12 cellular contexts compared by ENCODE assay signal in the genomic region with DNA sequence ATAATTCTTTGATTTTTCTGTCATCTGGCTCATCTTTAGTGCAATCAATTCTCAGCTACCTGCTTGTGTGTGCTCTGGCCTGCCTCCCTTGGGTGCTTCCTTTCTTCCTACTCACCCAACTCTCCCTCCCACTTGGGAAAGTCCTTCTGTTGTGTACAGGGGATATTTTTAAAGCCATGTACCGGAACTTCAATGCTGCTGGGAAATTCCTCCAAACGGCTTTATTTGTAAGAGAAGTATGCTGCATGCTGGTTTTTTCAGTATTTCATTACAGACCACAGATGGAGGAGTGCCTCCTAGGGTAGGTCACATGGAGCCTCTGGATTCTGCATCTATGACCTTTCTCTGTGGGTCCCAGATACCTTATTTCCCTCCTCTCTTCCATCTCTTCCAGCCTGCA. TPM values are rescaled to one million over a fixed set of nuclear protein-coding genes. Genes with fewer than 3 reads are reported as not detected.
DNase-seq lines count a peak whose midpoint lies in the region; ATAC-seq and TF ChIP-seq lines count a peak whose summit lies in the region.
"Had no signal": no experiment of that assay in that cellular context is flagged by ENCODE, and none has a peak within 500 bp of the region (broad histone marks: within the 10 kb centered on the region; RNA-seq: fewer than 3 reads in every experiment).

No MANE protein-coding gene starts in this region.

- ATAC-seq in HG02885 (IDR thresholded peaks at IDR 0.05; ENCODE audit: poor library complexity, unreplicated experiment) (peak; percentile 73), upper lobe of right lung (peak; percentile 45), esophagus mucosa (no peak)

- no peaks in the 10 kb centered on the region for H3K27me3 ChIP-seq in upper lobe of right lung
- H3K27me3 ChIP-seq in adrenal gland: peaks cover 7% of the 10 kb centered on the region
- H3K27me3 ChIP-seq: ascending aorta had no signal

- DNase-seq in DMS 273 (lab: John Stamatoyannopoulos, UW; ENCODE audit: unreplicated experiment): peak; percentile 42
- no peak for DNase-seq in DMS 273 treated with DMSO at 0.1 percent for 48 hours (lab: John Stamatoyannopoulos, UW)
- peak; percentile 25 for DNase-seq in brain pericyte (ENCODE audit: low read depth, low spot score)
- no peak for DNase-seq in upper lobe of right lung
- no peak for DNase-seq in adrenal gland
- no peak for DNase-seq in cortex of kidney (lab: John Stamatoyannopoulos, UW)
- DNase-seq: NCI-H146, T-helper 9 cell had no signal

- H3K4me1 ChIP-seq in upper lobe of right lung (peaks cover 5% of the 10 kb centered on the region), adrenal gland (replicated peaks in 1 of 2) (no peaks in the 10 kb centered on the region)
- H3K4me1 ChIP-seq: ascending aorta had no signal

- no peak for TF ChIP-seq POLR2A in adrenal gland (IDR thresholded peaks at IDR 0.05)

- no peaks in the 10 kb centered on the region for H3K36me3 ChIP-seq in upper lobe of right lung
- H3K36me3 ChIP-seq in adrenal gland (replicated peaks in 1 of 2): no peaks in the 10 kb centered on the region
- H3K36me3 ChIP-seq: ascending aorta had no signal

- H3K4me3 ChIP-seq in upper lobe of right lung (no peak overlapping the region), adrenal gland (no peak overlapping the region)
- H3K4me3 ChIP-seq: ascending aorta had no signal

- H3K9me3 ChIP-seq in upper lobe of right lung (no peaks in the 10 kb centered on the region), adrenal gland (replicated peaks in 1 of 3) (no peaks in the 10 kb centered on the region)
- H3K9me3 ChIP-seq: ascending aorta had no signal

- intact Hi-C loops in upper lobe of right lung (cut with DNase I) (no loop called here), adrenal gland (cut with DNase I) (no loop called here)

- no peak overlapping the region for H3K27ac ChIP-seq in upper lobe of right lung
- no peak overlapping the region for H3K27ac ChIP-seq in adrenal gland
- H3K27ac ChIP-seq: 22Rv1, ascending aorta had no signal

- WGBS in adrenal gland, 4 donors: 40 to 60% (median 54%) methylated on average over 2 of the region's 2 CpGs

- TF ChIP-seq CTCF in upper lobe of right lung (IDR thresholded peaks at IDR 0.05) (no peak), adrenal gland (IDR thresholded peaks at IDR 0.05) (no peak)

RNA-seq across cellular contexts. Expression of a gene that starts 5.4 kb away (rescaled TPM):
- total RNA-seq in upper lobe of right lung: not detected
- not detected for total RNA-seq in adrenal gland
- polyA plus RNA-seq in adrenal gland: not detected
- not detected for total RNA-seq in esophagus mucosa
- total RNA-seq: ascending aorta had no signal

Comparison
In these comparisons a context has a peak if more than half of its experiments do, and no peak if none do; other contexts are left out.
1. DNase-seq: peak in DMS 273 (single experiment) and brain pericyte (single experiment); none in DMS 273 treated with DMSO at 0.1 percent for 48 hours (single experiment), upper lobe of right lung (single experiment), adrenal gland (0 of 7) and cortex of kidney (single experiment).